In genomic region chr1:18581420-18581880, GRCh38 we compare ENCODE assay signal across 8 cellular contexts. TPM values are rescaled to one million over a fixed set of nuclear protein-coding genes. Genes with fewer than 3 reads are reported as not detected.
A peak's percentile ranks its signal among the peaks of the same experiment; 100 is the strongest.
DNase-seq lines count a peak whose midpoint lies in the region; ATAC-seq and TF ChIP-seq lines count a peak whose summit lies in the region.

No MANE protein-coding gene starts in this region.

- H3K27ac Mint-ChIP-seq in WTC11: no peak overlapping the region

- H3K4me1 Mint-ChIP-seq in WTC11: no peaks in the 10 kb centered on the region

- H3K27me3 ChIP-seq in H7 (ENCODE audit: control insufficient read depth, insufficient read depth, low read length): 0 out of 2 replicates have a peak, but pooled peaks cover 1% of the 10 kb centered on the region

- peak; percentile 83 for ATAC-seq in WTC11
- peak; percentile 59 for ATAC-seq in esophagus mucosa
- no peak for ATAC-seq in GM18867 (IDR thresholded peaks at IDR 0.05; ENCODE audit: unreplicated experiment)

- no peak overlapping the region for H3K4me3 Mint-ChIP-seq in WTC11

- no peak overlapping the region for H3K4me3 ChIP-seq in H7 (ENCODE audit: insufficient read depth, low read depth, low read length)

- no peaks in the 10 kb centered on the region for H3K36me3 ChIP-seq in H7 (replicated peaks; ENCODE audit: control insufficient read depth, insufficient read depth, low read length)

- H3K9me3 Mint-ChIP-seq in WTC11: no peaks in the 10 kb centered on the region

- POLR2A ChIA-PET in WTC11 (lab: Charles Lee): no interaction called here

- peaks cover 5% of the 10 kb centered on the region for H3K27me3 Mint-ChIP-seq in WTC11 (ENCODE audit: low read depth)

- TF ChIP-seq CTCF in WTC11 (IDR thresholded peaks at IDR 0.05): peak; percentile 89

- CTCF ChIA-PET in WTC11 (lab: Charles Lee): interaction anchor here (0.5 to 8.5 kb wide), 124 partner anchors 9 to 1102 kb away, joined by 3 to 130 read pairs (median 5); partner anchors contain the start of genes IGSF21 and KLHDC7A

- DNase-seq in COR-L47 (lab: John Stamatoyannopoulos, UW): peak; percentile 9
- peak; percentile 94 for DNase-seq in H7
- DNase-seq in WTC11 (ENCODE audit: low spot score): peak; percentile 81
- DNase-seq in stimulated activated CD4-positive, alpha-beta T cell treated with anti-CD3 and anti-CD28 coated beads, Interleukin-12 subunit alpha, Interleukin-12 subunit beta, amount 100 ng/mL, for 48 hours (ENCODE audit: low read depth in 2 of 3, low spot score in 1 of 3): peak; percentile 21 to 38 (median 25)
- no peak for DNase-seq in midbrain (lab: John Stamatoyannopoulos, UW)
- DNase-seq in SW480 (ENCODE audit: low spot score): no peak

- no peaks in the 10 kb centered on the region for H3K36me3 Mint-ChIP-seq in WTC11

TF ChIP-seq in WTC11, 78 proteins besides CTCF, POLR2A, EP300 and RAD21:
- TF ChIP-seq HMGA2 (CRISPR knock-in tag; IDR thresholded peaks at IDR 0.05): peak; percentile 94
- 0 out of 2 replicates have a peak, but pooled peaks have one; percentile 61 for TF ChIP-seq ZNF416 (CRISPR knock-in tag; IDR thresholded peaks at IDR 0.05)
- peak; percentile 51; the same call in 1 of the 2 replicates for TF ChIP-seq ZNF423 (CRISPR knock-in tag; IDR thresholded peaks at IDR 0.05)
- TF ChIP-seq NFE2L1 (CRISPR knock-in tag; IDR thresholded peaks at IDR 0.05): no peak
- no peak for TF ChIP-seq ZNF396 (CRISPR knock-in tag; IDR thresholded peaks at IDR 0.05; ENCODE audit: borderline replicate concordance)

RNA-seq across cellular contexts. Expression of gene PAX7, which starts 49.2 kb away (rescaled TPM):
- total RNA-seq in H7 (2014; rRNA removed; shearing (Covaris generic)): 0.30 and 1.6 TPM in 2 replicates
- total RNA-seq in WTC11 (2021) (0.24 to 0.73 TPM (median 0.37 TPM) in 3 replicates), esophagus mucosa (not detected)

Comparison
In these comparisons a context has a peak if more than half of its experiments do, and no peak if none do; other contexts are left out.
1. DNase-seq: peak in COR-L47 (single experiment), H7 (single experiment), WTC11 (single experiment) and stimulated activated CD4-positive, alpha-beta T cell treated with anti-CD3 and anti-CD28 coated beads, Interleukin-12 subunit alpha, Interleukin-12 subunit beta, amount 100 ng/mL, for 48 hours (3 of 3); none in midbrain (single experiment) and SW480 (single experiment).